ENCODE assay signal across 2 cellular contexts in genomic region chr2:224217233-224217961, GRCh38.
TF ChIP-seq lines count a peak whose summit lies in the region.

No MANE protein-coding gene starts in this region.

TF ChIP-seq in GM23338, 12 proteins besides CTCF, POLR2A, EP300 and RAD21:
- TF ChIP-seq REST (IDR thresholded peaks at IDR 0.05; ENCODE audit: unreplicated experiment), result no peak
- TF ChIP-seq ETS1 (IDR thresholded peaks at IDR 0.05), result no peak
- TF ChIP-seq ZNF114 (CRISPR knock-in tag; IDR thresholded peaks at IDR 0.05), result no peak
- no peak for TF ChIP-seq ZNF462 (CRISPR knock-in tag; IDR thresholded peaks at IDR 0.05)
- TF ChIP-seq EZH2 (IDR thresholded peaks at IDR 0.05; ENCODE audit: low read depth, unreplicated experiment), result no peak
- TF ChIP-seq STAT1 (IDR thresholded peaks at IDR 0.05; ENCODE audit: unreplicated experiment), result no peak
- no peak for TF ChIP-seq JUNB (IDR thresholded peaks at IDR 0.05; ENCODE audit: unreplicated experiment)
- no peak for TF ChIP-seq POLR2AphosphoS5 (IDR thresholded peaks at IDR 0.05; ENCODE audit: low read depth)
- TF ChIP-seq CREB1 (CRISPR knock-in tag; IDR thresholded peaks at IDR 0.05; ENCODE audit: low read depth), result no peak
- TF ChIP-seq NANOG (IDR thresholded peaks at IDR 0.05; ENCODE audit: borderline replicate concordance), result no peak
- TF ChIP-seq EZH2phosphoT487 (IDR thresholded peaks at IDR 0.05; ENCODE audit: unreplicated experiment), result no peak
- no peak for TF ChIP-seq ZNF331 (CRISPR knock-in tag; IDR thresholded peaks at IDR 0.05; ENCODE audit: low read depth)

TF ChIP-seq in WTC11, 78 proteins besides CTCF, POLR2A, EP300 and RAD21 (continued from another document):
- no peak for TF ChIP-seq PREB (CRISPR knock-in tag; IDR thresholded peaks at IDR 0.05; ENCODE audit: borderline replicate concordance)
- no peak for TF ChIP-seq HMGXB4 (CRISPR knock-in tag; IDR thresholded peaks at IDR 0.05)
